8 cellular contexts compared by ENCODE assay signal in the genomic region with DNA sequence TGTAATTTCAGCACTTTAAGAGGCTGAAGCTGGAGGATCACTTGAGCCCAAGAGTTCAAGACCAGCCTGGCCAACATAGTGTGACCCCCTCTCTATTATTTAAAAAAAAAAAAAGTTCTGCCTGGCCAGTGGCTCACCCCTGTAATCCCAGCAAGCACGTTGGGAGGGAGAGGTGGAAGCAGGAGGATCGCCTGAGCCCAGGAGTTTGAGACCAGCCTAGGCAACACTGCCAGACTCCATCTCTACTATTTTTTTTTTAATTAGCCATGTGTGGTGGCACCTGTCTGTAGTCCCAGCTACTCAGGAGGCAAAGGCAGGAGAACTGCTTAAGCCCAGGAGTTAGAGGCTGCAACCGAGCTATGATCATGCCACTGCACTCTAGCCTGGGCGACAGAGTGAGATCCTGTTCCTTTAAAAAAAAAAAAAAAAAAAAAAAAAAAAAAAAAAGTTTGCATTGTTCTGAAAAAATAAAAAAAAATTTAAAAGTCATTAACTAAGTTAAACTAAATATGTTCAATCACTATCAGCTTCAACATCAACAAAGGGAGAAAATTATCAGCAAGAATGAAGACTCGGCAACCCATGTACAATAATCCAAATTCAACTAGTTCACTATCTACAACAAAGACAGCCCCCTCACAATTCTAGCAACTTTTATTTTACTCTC. TPM values are rescaled to one million over a fixed set of nuclear protein-coding genes. Genes with fewer than 3 reads are reported as not detected.
DNase-seq lines count a peak whose midpoint lies in the region; ATAC-seq and TF ChIP-seq lines count a peak whose summit lies in the region.

No MANE protein-coding gene starts in this region.

- H3K36me3 Mint-ChIP-seq in activated CD8-positive, alpha-beta memory T cell treated with anti-CD3 and anti-CD28 coated beads, Interleukin-2, amount 10 ng/mL, durations not matched to agents 7 days and 5 days = peaks cover 8% of the 10 kb centered on the region

- no peaks in the 10 kb centered on the region for H3K36me3 ChIP-seq in ascending aorta
- H3K36me3 ChIP-seq in right lobe of liver = no peaks in the 10 kb centered on the region
- H3K36me3 ChIP-seq in thymus (ENCODE audit: control insufficient read depth, insufficient read depth) = no peaks in the 10 kb centered on the region

- no peak for DNase-seq in activated CD8-positive, alpha-beta memory T cell treated with anti-CD3 and anti-CD28 coated beads, Interleukin-2, amount 10 ng/mL, durations not matched to agents 7 days and 5 days
- DNase-seq in activated CD8-positive, alpha-beta memory T cell treated with anti-CD3 and anti-CD28 coated beads, Interleukin-2, amount 50 U/mL, for 48 hours = no peak
- DNase-seq in ascending aorta (ENCODE audit: low spot score in 2 of 2) (no peak), right lobe of liver (peak in 1 of 3 donors; percentile 27), NCI-H2081 (lab: John Stamatoyannopoulos, UW) (no peak), NCI-H128 (lab: John Stamatoyannopoulos, UW; ENCODE audit: unreplicated experiment) (no peak)

- TF ChIP-seq CTCF in ascending aorta (IDR thresholded peaks at IDR 0.05) = no peak
- TF ChIP-seq CTCF in right lobe of liver (IDR thresholded peaks at IDR 0.05) = no peak

- intact Hi-C loops in ascending aorta (cut with DNase I) = loop anchor here (2.0 to 10.0 kb wide), 4 partner anchors 35 to 293 kb away; no protein-coding TSS in a partner anchor
- intact Hi-C loops in right lobe of liver (cut with DNase I) = no loop called here

- H3K27me3 ChIP-seq in ascending aorta (no peaks in the 10 kb centered on the region), right lobe of liver (no peaks in the 10 kb centered on the region), thymus (ENCODE audit: control insufficient read depth, insufficient read depth) (no peaks in the 10 kb centered on the region)

- H3K4me3 Mint-ChIP-seq in activated CD8-positive, alpha-beta memory T cell treated with anti-CD3 and anti-CD28 coated beads, Interleukin-2, amount 10 ng/mL, durations not matched to agents 7 days and 5 days = peak overlapping the region; percentile 83

- CTCF ChIA-PET in activated CD8-positive, alpha-beta memory T cell treated with anti-CD3 and anti-CD28 coated beads, Interleukin-2, amount 10 ng/mL, durations not matched to agents 7 days and 5 days (lab: Charles Lee) = interaction anchor here (0.6 to 1.4 kb wide), 6 partner anchors 12 to 338 kb away, joined by 3 to 4 read pairs (median 3); no protein-coding TSS in a partner anchor

- TF ChIP-seq POLR2A in right lobe of liver (IDR thresholded peaks at IDR 0.05) = no peak

- H3K4me1 ChIP-seq in ascending aorta (peaks cover 6 to 38% of the 10 kb centered on the region in 2 donors), right lobe of liver (peaks cover 0 to 36% (median 19%) of the 10 kb centered on the region in 4 donors), thymus (ENCODE audit: control insufficient read depth, insufficient read depth, low read length) (peaks cover 15% of the 10 kb centered on the region)

- no peaks in the 10 kb centered on the region for H3K9me3 ChIP-seq in ascending aorta
- H3K9me3 ChIP-seq in right lobe of liver = no peaks in the 10 kb centered on the region
- H3K9me3 ChIP-seq in thymus (ENCODE audit: control insufficient read depth) = no peaks in the 10 kb centered on the region

- H3K9me3 Mint-ChIP-seq in activated CD8-positive, alpha-beta memory T cell treated with anti-CD3 and anti-CD28 coated beads, Interleukin-2, amount 10 ng/mL, durations not matched to agents 7 days and 5 days (ENCODE audit: low read depth) = no peaks in the 10 kb centered on the region

- WGBS in right lobe of liver (ENCODE audit: insufficient coverage, low coverage, low lambda C conversion rate, missing lambda C conversion rate) = 11% methylated on average over 4 of the region's 5 CpGs
- WGBS in thymus = 43% methylated on average over 5 of the region's 5 CpGs

- H3K27me3 Mint-ChIP-seq in activated CD8-positive, alpha-beta memory T cell treated with anti-CD3 and anti-CD28 coated beads, Interleukin-2, amount 10 ng/mL, durations not matched to agents 7 days and 5 days = no peaks in the 10 kb centered on the region

- peaks cover 34% of the 10 kb centered on the region for H3K4me1 Mint-ChIP-seq in activated CD8-positive, alpha-beta memory T cell treated with anti-CD3 and anti-CD28 coated beads, Interleukin-2, amount 10 ng/mL, durations not matched to agents 7 days and 5 days

- no peak for ATAC-seq in activated CD8-positive, alpha-beta memory T cell treated with anti-CD3 and anti-CD28 coated beads, Interleukin-2, amount 10 ng/mL, durations not matched to agents 7 days and 5 days
- ATAC-seq in right lobe of liver = no peak
- no peak for ATAC-seq in GM19467 (IDR thresholded peaks at IDR 0.05; ENCODE audit: unreplicated experiment)

- H3K27ac Mint-ChIP-seq in activated CD8-positive, alpha-beta memory T cell treated with anti-CD3 and anti-CD28 coated beads, Interleukin-2, amount 10 ng/mL, durations not matched to agents 7 days and 5 days = peak overlapping the region; percentile 87

- peak overlapping the region; percentile 90 to 95 for H3K4me3 ChIP-seq in ascending aorta
- peak overlapping the region; percentile 77 to 93 (median 85) for H3K4me3 ChIP-seq in right lobe of liver
- H3K4me3 ChIP-seq in thymus (ENCODE audit: low read length) = peak overlapping the region; percentile 94

- H3K27ac ChIP-seq in ascending aorta (peak overlapping the region; percentile 99 to 100), right lobe of liver (peak overlapping the region; percentile 98 to 100 (median 99)), thymus (ENCODE audit: low read depth) (peak overlapping the region; percentile 98)

RNA-seq across cellular contexts. Expression of a gene that starts 1.9 kb away (rescaled TPM):
- total RNA-seq in activated CD8-positive, alpha-beta memory T cell treated with anti-CD3 and anti-CD28 coated beads, Interleukin-2, amount 10 ng/mL, durations not matched to agents 7 days and 5 days = 10 to 100 TPM; 92.4 to 96.8 TPM
- total RNA-seq in ascending aorta (103 TPM), right lobe of liver (10 to 100 TPM; 55.7 to 72.8 (median 60.4) TPM)
- 59.9 TPM for polyA plus RNA-seq in thymus
